25 cellular contexts compared by ENCODE assay signal in genomic region chr9:111187376-111187775, GRCh38.
"Had no signal": no experiment of that assay in that cellular context is flagged by ENCODE, and none has a peak within 500 bp of the region (broad histone marks: within the 10 kb centered on the region; RNA-seq: fewer than 3 reads in every experiment).

No MANE protein-coding gene starts in this region.

- H3K36me3 Mint-ChIP-seq: activated CD8-positive, alpha-beta memory T cell treated with anti-CD3 and anti-CD28 coated beads, Interleukin-2, amount 10 ng/mL, durations not matched to agents 7 days and 5 days; activated naive CD8-positive, alpha-beta T cell; WTC11 had no signal

- H3K4me1 Mint-ChIP-seq: activated CD8-positive, alpha-beta memory T cell treated with anti-CD3 and anti-CD28 coated beads, Interleukin-2, amount 10 ng/mL, durations not matched to agents 7 days and 5 days; T-helper 17 cell had no signal

- H3K27ac Mint-ChIP-seq: activated CD8-positive, alpha-beta memory T cell treated with anti-CD3 and anti-CD28 coated beads, Interleukin-2, amount 10 ng/mL, durations not matched to agents 7 days and 5 days; activated CD8-positive, alpha-beta T cell treated with anti-CD3 and anti-CD28 coated beads, Interleukin-2, amount 10 ng/mL, durations not matched to agents 7 days and 5 days; activated naive CD4-positive, alpha-beta T cell treated with anti-CD3 and anti-CD28 coated beads for 36 hours; activated naive CD8-positive, alpha-beta T cell; T-helper 17 cell; WTC11 had no signal

- H3K4me3 Mint-ChIP-seq: activated CD8-positive, alpha-beta memory T cell treated with anti-CD3 and anti-CD28 coated beads, Interleukin-2, amount 10 ng/mL, durations not matched to agents 7 days and 5 days; activated CD8-positive, alpha-beta T cell treated with anti-CD3 and anti-CD28 coated beads, Interleukin-2, amount 10 ng/mL, durations not matched to agents 7 days and 5 days; activated naive CD4-positive, alpha-beta T cell treated with anti-CD3 and anti-CD28 coated beads for 36 hours; activated naive CD8-positive, alpha-beta T cell; activated T-cell treated with anti-CD3 and anti-CD28 coated beads, Interleukin-2, amount 50 U/mL, for 4 hours; T-helper 17 cell; WTC11 had no signal

- H3K27me3 Mint-ChIP-seq: activated CD8-positive, alpha-beta memory T cell treated with anti-CD3 and anti-CD28 coated beads, Interleukin-2, amount 10 ng/mL, durations not matched to agents 7 days and 5 days; T-helper 17 cell had no signal

- H3K9me3 ChIP-seq: body of pancreas had no signal

- H3K4me1 ChIP-seq: body of pancreas had no signal

- H3K9me3 Mint-ChIP-seq: activated naive CD4-positive, alpha-beta T cell treated with anti-CD3 and anti-CD28 coated beads for 36 hours; activated T-cell treated with anti-CD3 and anti-CD28 coated beads, Interleukin-2, amount 50 U/mL, for 4 hours had no signal

- FAIRE-seq: bronchial epithelial cell, RCC 7860 had no signal

- H3K27ac ChIP-seq: body of pancreas had no signal

- DNase-seq: activated CD4-positive, alpha-beta T cell treated with anti-CD3 and anti-CD28 coated beads for 48 hours; activated CD4-positive, alpha-beta T cell treated with anti-CD3 and anti-CD28 coated beads, Interleukin-2, amount 50 U/mL, for 4 hours; activated CD4-positive, CD25-positive, alpha-beta regulatory T cell treated with anti-CD3 and anti-CD28 coated beads, Interleukin-2, amount 50 U/mL, for 72 hours; activated CD8-positive, alpha-beta memory T cell treated with anti-CD3 and anti-CD28 coated beads, Interleukin-2, amount 10 ng/mL, durations not matched to agents 7 days and 5 days; activated CD8-positive, alpha-beta T cell treated with anti-CD3 and anti-CD28 coated beads, Interleukin-2, amount 10 ng/mL, durations not matched to agents 7 days and 5 days; activated effector memory CD4-positive, alpha-beta T cell treated with anti-CD3 and anti-CD28 coated beads, Interleukin-2, amount 50 U/mL, for 16 hours; activated naive CD4-positive, alpha-beta T cell treated with anti-CD3 and anti-CD28 coated beads for 36 hours; activated T-cell treated with anti-CD3 and anti-CD28 coated beads, Interleukin-2, amount 50 U/mL, for 4 hours; body of pancreas; central memory CD4-positive, alpha-beta T cell; KG1; NCI-H1092; NCI-H1417 treated with DMSO at 0.1 percent for 48 hours; NCI-H1694; NCI-H2029 treated with DMSO at 0.1 percent for 48 hours; NCI-H510A treated with DMSO at 0.1 percent for 48 hours; NCI-H69; PC-3; SHP77 treated with DMSO at 0.1 percent for 48 hours; T-helper 17 cell; T-helper 9 cell had no signal

- H3K27me3 ChIP-seq: body of pancreas had no signal

- H3K4me3 ChIP-seq: body of pancreas had no signal
